In the genomic region with DNA sequence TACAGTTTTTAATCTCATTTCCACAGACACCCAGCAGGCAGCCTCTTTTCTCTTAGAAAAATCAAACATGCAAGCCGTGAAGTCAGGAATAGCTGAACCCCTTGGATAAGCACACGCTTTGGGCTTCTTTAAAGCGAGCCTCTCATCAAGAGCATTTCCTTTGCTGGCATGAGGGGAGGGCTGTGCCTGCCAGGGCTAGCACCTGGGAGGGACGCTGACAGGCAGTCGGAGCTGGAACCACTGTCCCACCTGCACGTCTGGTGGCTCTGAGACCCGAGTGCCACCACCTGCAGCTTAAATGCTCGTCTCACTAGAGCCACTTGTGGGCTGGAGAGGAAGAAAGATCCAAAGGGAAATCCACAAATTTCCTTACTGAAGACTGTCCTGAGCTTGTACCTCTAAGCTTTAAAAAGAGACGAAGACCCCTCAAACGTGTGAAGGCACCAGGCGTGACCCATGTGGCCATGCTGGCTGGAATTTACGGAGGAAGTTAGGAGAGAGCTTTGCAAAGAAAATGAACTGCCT, we compare ENCODE assay signal across 1 cellular context.
TF ChIP-seq lines count a peak whose summit lies in the region.

No MANE protein-coding gene starts in this region.

TF ChIP-seq in H1, 55 proteins besides CTCF, POLR2A, EP300 and RAD21 (continued from another document):
- TF ChIP-seq, protein P1, sequence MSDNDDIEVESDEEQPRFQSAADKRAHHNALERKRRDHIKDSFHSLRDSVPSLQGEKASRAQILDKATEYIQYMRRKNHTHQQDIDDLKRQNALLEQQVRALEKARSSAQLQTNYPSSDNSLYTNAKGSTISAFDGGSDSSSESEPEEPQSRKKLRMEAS (IDR thresholded peaks at IDR 0.05) = no peak
